ENCODE assay signal across 1 cellular context in genomic region chr6:158877716-158878115, GRCh38.
TF ChIP-seq lines count a peak whose summit lies in the region.

No MANE protein-coding gene starts in this region.

TF ChIP-seq in H1, 55 proteins besides CTCF, POLR2A, EP300 and RAD21:
- TF ChIP-seq USF2 (IDR thresholded peaks at IDR 0.05; ENCODE audit: low read length): no peak
- TF ChIP-seq BACH1 (IDR thresholded peaks at IDR 0.05; ENCODE audit: low read length): no peak
- no peak for TF ChIP-seq ATF2 (IDR thresholded peaks at IDR 0.05; ENCODE audit: low read length)
- TF ChIP-seq POLR2AphosphoS5 (IDR thresholded peaks at IDR 0.05; ENCODE audit: low read depth, low read length): no peak
- no peak for TF ChIP-seq SIX5 (IDR thresholded peaks at IDR 0.05; ENCODE audit: low read depth, low read length)
- TF ChIP-seq PHF8 (conservative IDR thresholded peaks at IDR 0.05; ENCODE audit: low read depth, low read length): no peak
- TF ChIP-seq JUND (IDR thresholded peaks at IDR 0.05; ENCODE audit: low read length): no peak
- no peak for TF ChIP-seq ATF3 (IDR thresholded peaks at IDR 0.05; ENCODE audit: insufficient read depth, low read depth, low read length)
- no peak for TF ChIP-seq TEAD4 (IDR thresholded peaks at IDR 0.05; ENCODE audit: low read depth, low read length)
- no peak for TF ChIP-seq HDAC6 (IDR thresholded peaks at IDR 0.05; ENCODE audit: low read depth, low read length)
TF ChIP-seq in H1: peak in this region for 0.
